Comparison of ENCODE assay signal across 1 cellular context in the genomic region with DNA sequence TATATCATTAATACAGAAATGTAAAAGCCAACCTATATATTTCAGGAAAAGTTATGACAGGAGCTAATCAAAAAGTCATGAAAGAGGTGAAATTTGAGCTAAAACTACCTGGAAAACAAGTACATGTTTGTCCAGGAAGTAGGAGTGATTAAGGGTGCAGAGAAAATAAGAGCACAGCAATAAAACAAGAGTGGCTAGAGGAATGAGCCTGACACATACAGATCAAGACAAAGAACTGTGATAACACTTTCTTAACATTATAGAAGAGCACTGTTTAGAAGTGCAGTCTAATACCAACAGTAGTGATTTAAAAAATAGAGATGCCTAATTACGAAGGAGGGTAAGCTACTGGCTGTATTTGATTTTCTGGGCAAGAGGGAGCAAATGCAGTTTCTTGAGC.
TF ChIP-seq lines count a peak whose summit lies in the region.

No MANE protein-coding gene starts in this region.

TF ChIP-seq in GM23338, 12 proteins besides CTCF, POLR2A, EP300 and RAD21 (continued from another document):
- TF ChIP-seq, protein P1, sequence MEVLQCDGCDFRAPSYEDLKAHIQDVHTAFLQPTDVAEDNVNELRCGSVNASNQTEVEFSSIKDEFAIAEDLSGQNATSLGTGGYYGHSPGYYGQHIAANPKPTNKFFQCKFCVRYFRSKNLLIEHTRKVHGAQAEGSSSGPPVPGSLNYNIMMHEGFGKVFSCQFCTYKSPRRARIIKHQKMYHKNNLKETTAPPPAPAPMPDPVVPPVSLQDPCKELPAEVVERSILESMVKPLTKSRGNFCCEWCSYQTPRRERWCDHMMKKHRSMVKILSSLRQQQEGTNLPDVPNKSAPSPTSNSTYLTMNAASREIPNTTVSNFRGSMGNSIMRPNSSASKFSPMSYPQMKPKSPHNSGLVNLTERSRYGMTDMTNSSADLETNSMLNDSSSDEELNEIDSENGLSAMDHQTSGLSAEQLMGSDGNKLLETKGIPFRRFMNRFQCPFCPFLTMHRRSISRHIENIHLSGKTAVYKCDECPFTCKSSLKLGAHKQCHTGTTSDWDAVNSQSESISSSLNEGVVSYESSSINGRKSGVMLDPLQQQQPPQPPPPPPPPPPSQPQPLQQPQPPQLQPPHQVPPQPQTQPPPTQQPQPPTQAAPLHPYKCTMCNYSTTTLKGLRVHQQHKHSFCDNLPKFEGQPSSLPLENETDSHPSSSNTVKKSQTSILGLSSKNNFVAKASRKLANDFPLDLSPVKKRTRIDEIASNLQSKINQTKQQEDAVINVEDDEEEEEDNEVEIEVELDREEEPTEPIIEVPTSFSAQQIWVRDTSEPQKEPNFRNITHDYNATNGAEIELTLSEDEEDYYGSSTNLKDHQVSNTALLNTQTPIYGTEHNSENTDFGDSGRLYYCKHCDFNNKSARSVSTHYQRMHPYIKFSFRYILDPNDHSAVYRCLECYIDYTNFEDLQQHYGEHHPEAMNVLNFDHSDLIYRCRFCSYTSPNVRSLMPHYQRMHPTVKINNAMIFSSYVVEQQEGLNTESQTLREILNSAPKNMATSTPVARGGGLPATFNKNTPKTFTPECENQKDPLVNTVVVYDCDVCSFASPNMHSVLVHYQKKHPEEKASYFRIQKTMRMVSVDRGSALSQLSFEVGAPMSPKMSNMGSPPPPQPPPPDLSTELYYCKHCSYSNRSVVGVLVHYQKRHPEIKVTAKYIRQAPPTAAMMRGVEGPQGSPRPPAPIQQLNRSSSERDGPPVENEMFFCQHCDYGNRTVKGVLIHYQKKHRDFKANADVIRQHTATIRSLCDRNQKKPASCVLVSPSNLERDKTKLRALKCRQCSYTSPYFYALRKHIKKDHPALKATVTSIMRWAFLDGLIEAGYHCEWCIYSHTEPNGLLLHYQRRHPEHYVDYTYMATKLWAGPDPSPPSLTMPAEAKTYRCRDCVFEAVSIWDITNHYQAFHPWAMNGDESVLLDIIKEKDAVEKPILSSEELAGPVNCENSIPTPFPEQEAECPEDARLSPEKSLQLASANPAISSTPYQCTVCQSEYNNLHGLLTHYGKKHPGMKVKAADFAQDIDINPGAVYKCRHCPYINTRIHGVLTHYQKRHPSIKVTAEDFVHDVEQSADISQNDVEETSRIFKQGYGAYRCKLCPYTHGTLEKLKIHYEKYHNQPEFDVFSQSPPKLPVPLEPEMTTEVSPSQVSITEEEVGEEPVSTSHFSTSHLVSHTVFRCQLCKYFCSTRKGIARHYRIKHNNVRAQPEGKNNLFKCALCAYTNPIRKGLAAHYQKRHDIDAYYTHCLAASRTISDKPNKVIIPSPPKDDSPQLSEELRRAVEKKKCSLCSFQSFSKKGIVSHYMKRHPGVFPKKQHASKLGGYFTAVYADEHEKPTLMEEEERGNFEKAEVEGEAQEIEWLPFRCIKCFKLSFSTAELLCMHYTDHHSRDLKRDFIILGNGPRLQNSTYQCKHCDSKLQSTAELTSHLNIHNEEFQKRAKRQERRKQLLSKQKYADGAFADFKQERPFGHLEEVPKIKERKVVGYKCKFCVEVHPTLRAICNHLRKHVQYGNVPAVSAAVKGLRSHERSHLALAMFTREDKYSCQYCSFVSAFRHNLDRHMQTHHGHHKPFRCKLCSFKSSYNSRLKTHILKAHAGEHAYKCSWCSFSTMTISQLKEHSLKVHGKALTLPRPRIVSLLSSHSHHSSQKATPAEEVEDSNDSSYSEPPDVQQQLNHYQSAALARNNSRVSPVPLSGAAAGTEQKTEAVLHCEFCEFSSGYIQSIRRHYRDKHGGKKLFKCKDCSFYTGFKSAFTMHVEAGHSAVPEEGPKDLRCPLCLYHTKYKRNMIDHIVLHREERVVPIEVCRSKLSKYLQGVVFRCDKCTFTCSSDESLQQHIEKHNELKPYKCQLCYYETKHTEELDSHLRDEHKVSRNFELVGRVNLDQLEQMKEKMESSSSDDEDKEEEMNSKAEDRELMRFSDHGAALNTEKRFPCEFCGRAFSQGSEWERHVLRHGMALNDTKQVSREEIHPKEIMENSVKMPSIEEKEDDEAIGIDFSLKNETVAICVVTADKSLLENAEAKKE (CRISPR knock-in tag; IDR thresholded peaks at IDR 0.05), result no peak
- no peak for TF ChIP-seq NANOG (IDR thresholded peaks at IDR 0.05; ENCODE audit: borderline replicate concordance)
- no peak for TF ChIP-seq EZH2phosphoT487 (IDR thresholded peaks at IDR 0.05; ENCODE audit: unreplicated experiment)
- TF ChIP-seq ZNF331 (CRISPR knock-in tag; IDR thresholded peaks at IDR 0.05; ENCODE audit: low read depth), result no peak
- TF ChIP-seq CREB1 (CRISPR knock-in tag; IDR thresholded peaks at IDR 0.05; ENCODE audit: low read depth), result no peak
- no peak for TF ChIP-seq EZH2 (IDR thresholded peaks at IDR 0.05; ENCODE audit: low read depth, unreplicated experiment)
- TF ChIP-seq, protein P2, sequence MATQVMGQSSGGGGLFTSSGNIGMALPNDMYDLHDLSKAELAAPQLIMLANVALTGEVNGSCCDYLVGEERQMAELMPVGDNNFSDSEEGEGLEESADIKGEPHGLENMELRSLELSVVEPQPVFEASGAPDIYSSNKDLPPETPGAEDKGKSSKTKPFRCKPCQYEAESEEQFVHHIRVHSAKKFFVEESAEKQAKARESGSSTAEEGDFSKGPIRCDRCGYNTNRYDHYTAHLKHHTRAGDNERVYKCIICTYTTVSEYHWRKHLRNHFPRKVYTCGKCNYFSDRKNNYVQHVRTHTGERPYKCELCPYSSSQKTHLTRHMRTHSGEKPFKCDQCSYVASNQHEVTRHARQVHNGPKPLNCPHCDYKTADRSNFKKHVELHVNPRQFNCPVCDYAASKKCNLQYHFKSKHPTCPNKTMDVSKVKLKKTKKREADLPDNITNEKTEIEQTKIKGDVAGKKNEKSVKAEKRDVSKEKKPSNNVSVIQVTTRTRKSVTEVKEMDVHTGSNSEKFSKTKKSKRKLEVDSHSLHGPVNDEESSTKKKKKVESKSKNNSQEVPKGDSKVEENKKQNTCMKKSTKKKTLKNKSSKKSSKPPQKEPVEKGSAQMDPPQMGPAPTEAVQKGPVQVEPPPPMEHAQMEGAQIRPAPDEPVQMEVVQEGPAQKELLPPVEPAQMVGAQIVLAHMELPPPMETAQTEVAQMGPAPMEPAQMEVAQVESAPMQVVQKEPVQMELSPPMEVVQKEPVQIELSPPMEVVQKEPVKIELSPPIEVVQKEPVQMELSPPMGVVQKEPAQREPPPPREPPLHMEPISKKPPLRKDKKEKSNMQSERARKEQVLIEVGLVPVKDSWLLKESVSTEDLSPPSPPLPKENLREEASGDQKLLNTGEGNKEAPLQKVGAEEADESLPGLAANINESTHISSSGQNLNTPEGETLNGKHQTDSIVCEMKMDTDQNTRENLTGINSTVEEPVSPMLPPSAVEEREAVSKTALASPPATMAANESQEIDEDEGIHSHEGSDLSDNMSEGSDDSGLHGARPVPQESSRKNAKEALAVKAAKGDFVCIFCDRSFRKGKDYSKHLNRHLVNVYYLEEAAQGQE (IDR thresholded peaks at IDR 0.05; ENCODE audit: unreplicated experiment), result no peak
- no peak for TF ChIP-seq STAT1 (IDR thresholded peaks at IDR 0.05; ENCODE audit: unreplicated experiment)
